Comparison of ENCODE assay signal across 27 cellular contexts in the genomic region with DNA sequence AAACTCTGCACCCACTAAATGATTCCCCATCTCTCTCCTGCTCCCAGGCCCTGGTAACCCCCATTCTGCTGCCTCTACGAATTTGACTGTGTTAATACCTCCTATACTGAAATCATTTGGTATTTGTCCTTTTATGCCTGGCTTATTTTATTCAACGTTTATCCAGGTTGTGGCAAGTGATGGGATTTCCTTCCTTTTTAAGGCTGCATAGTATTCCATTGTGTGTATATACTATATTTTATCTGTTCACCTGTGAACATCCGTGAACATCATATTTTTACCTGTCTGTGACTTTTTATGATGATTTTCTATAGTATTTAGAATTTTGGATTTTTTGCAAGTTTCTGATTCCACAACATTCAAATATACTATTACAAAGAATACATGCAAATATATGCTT.
"Had no signal": no experiment of that assay in that cellular context is flagged by ENCODE, and none has a peak within 500 bp of the region (broad histone marks: within the 10 kb centered on the region; RNA-seq: fewer than 3 reads in every experiment).

No MANE protein-coding gene starts in this region.

- H3K27me3 ChIP-seq: stomach, suprapubic skin, testis, thyroid gland, tibial artery, tibial nerve, transverse colon, upper lobe of left lung, upper lobe of right lung, uterus, vagina had no signal

- H3K36me3 ChIP-seq: stomach, suprapubic skin, thoracic aorta, thyroid gland, tibial artery, tibial nerve, transverse colon, upper lobe of left lung, upper lobe of right lung, uterus, vagina had no signal

- DNase-seq: stimulated activated CD4-positive, alpha-beta T cell treated with anti-CD3 and anti-CD28 coated beads, Interleukin-2, amount 100 ng/mL, for 48 hours; stimulated activated CD4-positive, alpha-beta T cell treated with anti-CD3 and anti-CD28 coated beads, Interleukin-4, amount 100 ng/mL, for 1 hour; stimulated activated CD4-positive, alpha-beta T cell treated with anti-CD3 and anti-CD28 coated beads, Interleukin-4, amount 100 ng/mL, for 24 hours; stimulated activated CD4-positive, alpha-beta T cell treated with anti-CD3 and anti-CD28 coated beads, Interleukin-4, amount 100 ng/mL, for 4 hours; stimulated activated CD8-positive, alpha-beta memory T cell treated with anti-CD3 and anti-CD28 coated beads, Interleukin-4, amount 100 ng/mL, for 48 hours; stimulated activated naive B cell treated with anti-CD40 and anti-IgM and Interleukin-4, amounts not matched to agents 10 μg/mL and 1 μg/mL and 100 μg/mL, for 72 hours; stimulated activated naive CD4-positive, alpha-beta T cell; stimulated activated naive CD4-positive, alpha-beta T cell treated with Interleukin-2 at 50 U/mL for 16 hours; stimulated activated naive CD8-positive, alpha-beta T cell treated with anti-CD3 and anti-CD28 coated beads, Interleukin-15, amount 100 ng/mL, for 72 hours; stimulated activated naive CD8-positive, alpha-beta T cell treated with anti-CD3 and anti-CD28 coated beads, Interleukin-15, Interleukin-2, amounts not matched to agents 100 U/mL and 50 U/mL, for 24 hours; stomach; substantia nigra; testis; thyroid gland; tibial artery; transverse colon; trophoblast cell; upper lobe of left lung; upper lobe of right lung; uterus had no signal

- H3K4me3 ChIP-seq: stomach, suprapubic skin, testis, thoracic aorta, thyroid gland, tibial artery, tibial nerve, transverse colon, upper lobe of left lung, upper lobe of right lung, uterus, vagina had no signal

- H3K4me1 ChIP-seq: stomach, thyroid gland, tibial nerve, transverse colon, upper lobe of left lung, upper lobe of right lung, uterus had no signal

- ATAC-seq: stimulated activated effector memory CD8-positive, alpha-beta T cell treated with anti-CD3 and anti-CD28 coated beads, Interleukin-12 subunit alpha, Interleukin-12 subunit beta, amount 100 ng/mL, for 72 hours; stimulated activated memory B cell treated with anti-CD40 and anti-IgM and Interleukin-4, amounts not matched to agents 10 μg/mL and 1 μg/mL and 100 μg/mL, for 72 hours; stimulated activated naive B cell treated with anti-CD40 and anti-IgM and Interleukin-4, amounts not matched to agents 10 μg/mL and 1 μg/mL and 100 μg/mL, for 72 hours; stimulated activated naive CD8-positive, alpha-beta T cell treated with anti-CD3 and anti-CD28 coated beads, Interleukin-15, amount 100 ng/mL, for 72 hours; stimulated activated naive CD8-positive, alpha-beta T cell treated with anti-CD3 and anti-CD28 coated beads, Interleukin-15, Interleukin-2, amounts not matched to agents 100 U/mL and 50 U/mL, for 24 hours; upper lobe of right lung had no signal

- FAIRE-seq: urothelium cell line had no signal

- H3K9me3 ChIP-seq: suprapubic skin, testis, thoracic aorta, thyroid gland, tibial artery, upper lobe of left lung, upper lobe of right lung, uterus, vagina had no signal

- H3K27ac ChIP-seq: stomach, testis, thoracic aorta, thyroid gland, tibial nerve, transverse colon, upper lobe of left lung, upper lobe of right lung, uterus, vagina had no signal
